ENCODE assay signal across 22 cellular contexts in genomic region chr14:95666450-95666849, GRCh38.
"Had no signal": no experiment of that assay in that cellular context is flagged by ENCODE, and none has a peak within 500 bp of the region (broad histone marks: within the 10 kb centered on the region; RNA-seq: fewer than 3 reads in every experiment).

No MANE protein-coding gene starts in this region.

- H2AFZ ChIP-seq: neural progenitor cell had no signal

- H3K4me2 ChIP-seq: neural progenitor cell had no signal

- H3K27ac ChIP-seq: adrenal gland, esophagus muscularis mucosa, gastroesophageal sphincter, heart left ventricle, left ventricle myocardium inferior, neural progenitor cell, psoas muscle, skin epidermis, testis, upper lobe of left lung, VCaP had no signal

- ATAC-seq: activated naive CD4-positive, alpha-beta T cell treated with anti-CD3 and anti-CD28 coated beads, Interleukin-2, amount 50 U/mL, for 72 hours; gastroesophageal sphincter; heart left ventricle; psoas muscle; right cardiac atrium had no signal

- DNase-seq: activated CD4-positive, alpha-beta T cell treated with anti-CD3 and anti-CD28 coated beads for 1 hour; activated CD4-positive, alpha-beta T cell treated with anti-CD3 and anti-CD28 coated beads, Interleukin-2, amount 50 U/mL, for 4 hours; activated gamma-delta T cell; adrenal gland; effector CD8-positive, alpha-beta T cell; heart left ventricle; left ventricle myocardium inferior; mammary epithelial cell; psoas muscle; right cardiac atrium; stimulated activated CD4-positive, alpha-beta T cell treated with anti-CD3 and anti-CD28 coated beads, Interleukin-15, amount 100 ng/mL, for 24 hours; stimulated activated CD4-positive, alpha-beta T cell treated with anti-CD3 and anti-CD28 coated beads, Interleukin-2, amount 100 ng/mL, for 48 hours; T-helper 2 cell; testis; upper lobe of left lung had no signal

- FAIRE-seq: endothelial cell of umbilical vein had no signal

- H3K36me3 ChIP-seq: adrenal gland, esophagus muscularis mucosa, gastroesophageal sphincter, heart left ventricle, left ventricle myocardium inferior, neural progenitor cell, upper lobe of left lung had no signal

- H3K4me3 ChIP-seq: adrenal gland, esophagus muscularis mucosa, gastroesophageal sphincter, heart left ventricle, left ventricle myocardium inferior, neural progenitor cell, psoas muscle, skin epidermis, testis, upper lobe of left lung had no signal

- H3K27me3 ChIP-seq: adrenal gland, testis, upper lobe of left lung had no signal

- H3K9ac ChIP-seq: neural progenitor cell had no signal

- H3K4me1 ChIP-seq: psoas muscle, testis, upper lobe of left lung had no signal

- H3K9me3 ChIP-seq: adrenal gland, esophagus muscularis mucosa, gastroesophageal sphincter, heart left ventricle, left ventricle myocardium inferior, psoas muscle, testis, upper lobe of left lung had no signal
